Comparison of ENCODE assay signal across 1 cellular context in the genomic region with DNA sequence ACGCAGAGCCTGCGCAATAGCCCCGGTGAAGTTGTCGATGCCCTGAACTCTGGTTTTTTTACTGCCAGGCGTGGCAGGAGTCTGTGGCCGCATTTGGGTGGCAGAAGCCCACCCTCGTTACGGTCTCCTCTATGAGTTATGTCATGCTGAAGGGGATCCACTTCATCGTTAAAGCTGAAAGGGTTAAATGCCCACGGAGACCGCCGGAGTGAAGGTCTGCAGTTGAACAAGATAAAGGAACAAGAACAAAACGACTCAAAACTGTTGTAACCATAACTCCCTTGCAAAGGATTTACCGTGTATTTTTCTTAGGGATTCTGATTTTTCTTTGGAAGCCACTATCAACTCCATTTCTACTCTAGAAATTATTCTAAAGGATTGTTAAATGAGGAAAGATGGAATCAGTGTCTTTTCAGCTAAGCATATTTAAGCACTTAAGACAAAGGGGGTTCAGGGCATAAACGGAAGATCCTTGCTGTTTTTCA.
TF ChIP-seq lines count a peak whose summit lies in the region.

No MANE protein-coding gene starts in this region.

TF ChIP-seq in IMR-90, 13 proteins besides CTCF, POLR2A, EP300 and RAD21 (continued from another document):
- TF ChIP-seq, protein P1, sequence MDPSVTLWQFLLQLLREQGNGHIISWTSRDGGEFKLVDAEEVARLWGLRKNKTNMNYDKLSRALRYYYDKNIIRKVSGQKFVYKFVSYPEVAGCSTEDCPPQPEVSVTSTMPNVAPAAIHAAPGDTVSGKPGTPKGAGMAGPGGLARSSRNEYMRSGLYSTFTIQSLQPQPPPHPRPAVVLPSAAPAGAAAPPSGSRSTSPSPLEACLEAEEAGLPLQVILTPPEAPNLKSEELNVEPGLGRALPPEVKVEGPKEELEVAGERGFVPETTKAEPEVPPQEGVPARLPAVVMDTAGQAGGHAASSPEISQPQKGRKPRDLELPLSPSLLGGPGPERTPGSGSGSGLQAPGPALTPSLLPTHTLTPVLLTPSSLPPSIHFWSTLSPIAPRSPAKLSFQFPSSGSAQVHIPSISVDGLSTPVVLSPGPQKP (IDR thresholded peaks at IDR 0.05; ENCODE audit: borderline replicate concordance, low read depth, low read length), result no peak
- TF ChIP-seq MAFK (IDR thresholded peaks at IDR 0.05; ENCODE audit: low read depth, low read length) (no peak), CHD1 (IDR thresholded peaks at IDR 0.05; ENCODE audit: low read depth, low read length) (no peak), RCOR1 (IDR thresholded peaks at IDR 0.05; ENCODE audit: insufficient replicate concordance, low read length) (no peak), FOS (IDR thresholded peaks at IDR 0.05; ENCODE audit: low read depth, low read length) (no peak), CEBPB (IDR thresholded peaks at IDR 0.05; ENCODE audit: low read depth, low read length) (no peak), SMC3 (IDR thresholded peaks at IDR 0.05; ENCODE audit: low read depth, low read length) (no peak), RFX5 (IDR thresholded peaks at IDR 0.05; ENCODE audit: low read depth, low read length) (no peak), NFE2L2 (IDR thresholded peaks at IDR 0.05; ENCODE audit: low read depth, low read length) (no peak), BHLHE40 (IDR thresholded peaks at IDR 0.05; ENCODE audit: low read depth, low read length) (no peak), MXI1 (IDR thresholded peaks at IDR 0.05; ENCODE audit: borderline replicate concordance, low read depth, low read length) (no peak)
- TF ChIP-seq, protein P2, sequence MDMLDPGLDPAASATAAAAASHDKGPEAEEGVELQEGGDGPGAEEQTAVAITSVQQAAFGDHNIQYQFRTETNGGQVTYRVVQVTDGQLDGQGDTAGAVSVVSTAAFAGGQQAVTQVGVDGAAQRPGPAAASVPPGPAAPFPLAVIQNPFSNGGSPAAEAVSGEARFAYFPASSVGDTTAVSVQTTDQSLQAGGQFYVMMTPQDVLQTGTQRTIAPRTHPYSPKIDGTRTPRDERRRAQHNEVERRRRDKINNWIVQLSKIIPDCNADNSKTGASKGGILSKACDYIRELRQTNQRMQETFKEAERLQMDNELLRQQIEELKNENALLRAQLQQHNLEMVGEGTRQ (IDR thresholded peaks at IDR 0.05; ENCODE audit: low read depth, low read length), result no peak
